ENCODE assay signal across 8 cellular contexts in the genomic region with DNA sequence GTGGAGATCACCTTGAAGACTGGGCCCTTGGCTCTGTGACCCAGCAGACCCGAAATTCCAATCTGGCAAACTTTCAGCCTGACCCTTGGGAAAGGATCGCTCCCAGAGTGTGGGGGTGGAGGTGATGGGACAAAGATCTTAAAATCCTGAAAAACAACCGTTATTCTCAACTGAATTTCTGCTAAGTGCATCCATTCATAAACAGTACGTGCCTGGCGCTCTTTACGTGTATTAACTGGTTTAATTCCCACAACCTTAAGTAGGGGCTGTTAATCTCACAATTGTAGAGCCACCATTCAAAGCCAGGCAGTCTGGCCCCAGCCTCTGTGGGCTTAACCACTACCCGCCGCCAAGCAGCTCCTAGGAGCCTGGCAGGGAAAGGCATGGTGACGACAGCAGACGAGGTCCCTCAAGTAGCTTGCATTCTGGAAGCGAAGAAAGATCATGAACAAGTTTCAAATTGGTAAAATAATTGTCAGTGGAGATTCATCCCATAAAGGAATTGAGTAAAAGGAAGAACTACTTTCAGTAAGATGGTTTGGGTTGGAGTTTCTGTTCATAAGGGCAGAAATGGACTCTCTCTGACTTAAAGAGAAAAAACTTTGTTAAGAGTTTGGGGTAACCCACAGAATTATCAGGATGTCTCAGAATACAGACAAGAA. TPM values are rescaled to one million over a fixed set of nuclear protein-coding genes. Genes with fewer than 3 reads are reported as not detected.
DNase-seq lines count a peak whose midpoint lies in the region; ATAC-seq and TF ChIP-seq lines count a peak whose summit lies in the region.

No MANE protein-coding gene starts in this region.

- H3K9me2 ChIP-seq in hepatocyte (replicated peaks; ENCODE audit: insufficient read depth): no peaks in the 10 kb centered on the region

- H3K27me3 ChIP-seq in NT2/D1 (ENCODE audit: insufficient read depth, insufficient read length) (peaks cover 81% of the 10 kb centered on the region), hepatocyte (peaks cover 11% of the 10 kb centered on the region)

- 16% methylated on average over 11 of the region's 11 CpGs for WGBS in hepatocyte (ENCODE audit: low lambda C conversion rate, missing lambda C conversion rate)

- H3K79me2 ChIP-seq in hepatocyte: no peaks in the 10 kb centered on the region

- peaks cover 11% of the 10 kb centered on the region for H3K4me1 ChIP-seq in NT2/D1 (ENCODE audit: insufficient read depth, insufficient read length)
- H3K4me1 ChIP-seq in hepatocyte (ENCODE audit: insufficient read depth): peaks cover 24% of the 10 kb centered on the region

- H3K9me3 ChIP-seq in NT2/D1 (ENCODE audit: insufficient read depth, low read length) (peaks cover 2% of the 10 kb centered on the region), hepatocyte (ENCODE audit: low read depth) (no peaks in the 10 kb centered on the region)

- H3K4me2 ChIP-seq in hepatocyte: peak overlapping the region; percentile 85

- no peaks in the 10 kb centered on the region for H4K20me1 ChIP-seq in hepatocyte (ENCODE audit: insufficient read depth, poor library complexity, severe bottlenecking)

- peak; percentile 5 for ATAC-seq in GM18519 (IDR thresholded peaks at IDR 0.05; ENCODE audit: low FRiP score, unreplicated experiment)
- ATAC-seq in HG03045 (IDR thresholded peaks at IDR 0.05; ENCODE audit: unreplicated experiment): peak; percentile 19

- H3K4me3 ChIP-seq in NT2/D1 (ENCODE audit: insufficient read length, low read depth): peak overlapping the region; percentile 42
- H3K4me3 ChIP-seq in hepatocyte: peak overlapping the region; percentile 8
- H3K4me3 ChIP-seq in skeletal muscle cell (ENCODE audit: low read depth, low read length): peak overlapping the region; percentile 35

- no peak for TF ChIP-seq CTCF in hepatocyte (IDR thresholded peaks at IDR 0.05; ENCODE audit: poor library complexity)

- peak overlapping the region; percentile 85 for H3K27ac ChIP-seq in hepatocyte

- H3K36me3 ChIP-seq in NT2/D1 (ENCODE audit: insufficient read depth, insufficient read length, low read length) (no peaks in the 10 kb centered on the region), hepatocyte (replicated peaks; ENCODE audit: insufficient read depth, low read depth) (no peaks in the 10 kb centered on the region)

- DNase-seq in A172 (ENCODE audit: low spot score) (peak; percentile 59), NT2/D1 (ENCODE audit: low read depth, low spot score) (no peak), amygdala (lab: John Stamatoyannopoulos, UW) (peak in 40 of 56 donors; percentile 19 to 81 (median 48)), hepatocyte (ENCODE audit: low spot score) (no peak), skeletal muscle cell (ENCODE audit: low read depth) (no peak), LoVo (ENCODE audit: low spot score) (no peak)

- peak overlapping the region; percentile 78 for H3K9ac ChIP-seq in NT2/D1 (ENCODE audit: insufficient read length, low read depth)

- peak overlapping the region; percentile 61 for H2AFZ ChIP-seq in hepatocyte

RNA-seq across cellular contexts. Expression of a gene that starts 11.4 kb away (rescaled TPM):
- 12.8 and 23.4 TPM in 2 replicates for total RNA-seq in A172 (2014; rRNA removed; shearing (Covaris generic))
- 6.3 and 7.3 TPM in 2 replicates for total RNA-seq in hepatocyte
- 7.6 and 18.1 TPM in 2 replicates for polyA plus RNA-seq in hepatocyte

RNA-seq across cellular contexts. Expression of a gene that starts 26.5 kb away (rescaled TPM):
- 14.6 and 16.7 TPM in 2 replicates for total RNA-seq in A172 (2014; rRNA removed; shearing (Covaris generic))
- 6.8 and 7.5 TPM in 2 replicates for total RNA-seq in hepatocyte
- 4.0 and 5.3 TPM in 2 replicates for polyA plus RNA-seq in hepatocyte

Comparison
In these comparisons a context has a peak if more than half of its experiments do, and no peak if none do; other contexts are left out.
1. DNase-seq: peak in A172 (single experiment) and amygdala (40 of 56); none in NT2/D1 (single experiment), hepatocyte (single experiment), skeletal muscle cell (single experiment) and LoVo (single experiment).
2. Peak in every context shown above with its lines, with median percentiles within 50 percentile points of each other: H3K4me3 ChIP-seq.